In the genomic region with DNA sequence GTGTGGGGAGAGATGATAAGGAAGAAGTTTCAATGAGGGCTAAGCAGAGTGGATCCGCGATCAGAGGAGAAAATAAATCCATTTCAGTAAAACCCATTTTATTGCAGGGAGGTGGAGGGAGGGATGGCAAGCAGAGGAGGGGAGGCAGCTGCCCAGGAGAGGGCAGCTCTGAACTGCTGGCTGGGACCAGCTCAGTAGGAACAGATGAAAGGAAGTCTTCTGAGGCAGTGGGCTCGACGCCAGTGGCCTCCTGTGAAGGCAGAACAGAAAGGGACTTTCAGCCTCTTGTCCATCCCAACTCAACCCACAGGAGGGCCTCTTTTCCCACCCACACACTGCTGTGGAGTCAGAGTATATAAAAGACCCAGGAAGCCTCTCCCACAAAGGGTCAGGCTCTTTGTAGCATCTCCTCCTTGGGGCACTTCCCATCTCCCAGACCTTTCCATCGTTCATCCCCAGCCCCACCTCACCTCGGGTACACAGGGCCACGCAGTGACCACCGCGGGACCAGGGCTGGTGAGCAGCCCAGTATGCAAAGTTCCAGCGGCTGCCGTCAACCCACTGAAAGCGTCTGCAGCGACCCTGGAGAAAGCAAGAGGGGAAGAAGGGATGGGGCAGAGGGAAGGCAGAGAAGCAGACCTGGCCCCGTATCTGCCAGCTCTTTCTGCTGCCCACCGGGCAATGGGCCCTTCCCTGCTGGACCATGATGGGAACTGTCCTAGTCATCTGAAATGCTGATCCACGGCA, we compare ENCODE assay signal across 17 cellular contexts. TPM values are rescaled to one million over a fixed set of nuclear protein-coding genes. Genes with fewer than 3 reads are reported as not detected.
A peak's percentile ranks its signal among the peaks of the same experiment; 100 is the strongest.
DNase-seq lines count a peak whose midpoint lies in the region; ATAC-seq, FAIRE-seq and TF ChIP-seq lines count a peak whose summit lies in the region.
"Had no signal": no experiment of that assay in that cellular context is flagged by ENCODE, and none has a peak within 500 bp of the region (broad histone marks: within the 10 kb centered on the region; RNA-seq: fewer than 3 reads in every experiment).

No MANE protein-coding gene starts in this region.

- H3K4me1 ChIP-seq in A549 = no peaks in the 10 kb centered on the region
- H3K4me1 ChIP-seq: suprapubic skin had no signal

- TF ChIP-seq EP300 in A549 (IDR thresholded peaks at IDR 0.05) = no peak

- peak in 1 of 2 experiments; percentile 75; a peak in 3 of 6 replicates for ATAC-seq in A549
- peak; percentile 69 for ATAC-seq in left lobe of liver
- no peak for ATAC-seq in GM21423 (IDR thresholded peaks at IDR 0.05; ENCODE audit: unreplicated experiment)
- no peak for ATAC-seq in HG02840 (IDR thresholded peaks at IDR 0.05; ENCODE audit: low FRiP score, unreplicated experiment)
- ATAC-seq: mucosa of descending colon had no signal

- DNase-seq in A549 (ENCODE audit: low read depth in 1 of 2, low spot score in 1 of 2) (peak in 1 of 2 experiments; percentile 25), M059J (ENCODE audit: low read depth) (peak; percentile 23), dermis blood vessel endothelial cell (peak; percentile 63), left lobe of liver (ENCODE audit: low spot score) (no peak), NCI-H1436 treated with DMSO at 0.1 percent for 48 hours (lab: John Stamatoyannopoulos, UW) (no peak), GDM1 (lab: John Stamatoyannopoulos, UW) (no peak)
- DNase-seq: activated CD4-positive, alpha-beta memory T cell treated with anti-CD3 and anti-CD28 coated beads, Interleukin-2, amount 10 ng/mL, durations not matched to agents 7 days and 5 days; DMS53; IMR-90; mucosa of descending colon; NCI-H187; stimulated activated CD4-positive, alpha-beta T cell treated with anti-CD3 and anti-CD28 coated beads, Interleukin-15, amount 100 ng/mL, for 24 hours had no signal

- TF ChIP-seq RAD21 in A549 (conservative IDR thresholded peaks at IDR 0.05 in 1 of 2, IDR thresholded peaks at IDR 0.05 in 1 of 2) = peak; percentile 36 to 43; a peak in 3 of 5 replicates

- H3K27ac ChIP-seq in A549 = no peak overlapping the region
- H3K27ac ChIP-seq: suprapubic skin had no signal

- no peaks in the 10 kb centered on the region for H3K9me3 ChIP-seq in A549
- H3K9me3 ChIP-seq: mucosa of descending colon, suprapubic skin had no signal

- POLR2A ChIA-PET in A549 (lab: Yijun Ruan, JAX) = no interaction called here

- TF ChIP-seq POLR2A in A549 (IDR thresholded peaks at IDR 0.05; ENCODE audit: low read length) = no peak

- no peak overlapping the region for H3K4me2 ChIP-seq in A549

- CTCF ChIA-PET in A549 (lab: Yijun Ruan, JAX) = interaction anchor here (0.6 to 1.7 kb wide), 4 partner anchors 14 to 1355 kb away, joined by 3 to 4 read pairs (median 3); partner anchors contain the start of gene RTN4RL2

- WGBS in A549 (ENCODE audit: missing lambda C conversion rate) = 46% methylated on average over 15 of the region's 16 CpGs

- no peak for TF ChIP-seq CTCF in A549 (IDR thresholded peaks at IDR 0.05)

- no peak overlapping the region for H3K4me3 ChIP-seq in A549
- H3K4me3 ChIP-seq: mucosa of descending colon, suprapubic skin had no signal

- no peak for FAIRE-seq in A549 (lab: Jason Lieb, UNC)

TF ChIP-seq in A549, 52 proteins besides CTCF, POLR2A, EP300 and RAD21:
- TF ChIP-seq HES2 (IDR thresholded peaks at IDR 0.05) = no peak
- TF ChIP-seq SMC3 (IDR thresholded peaks at IDR 0.05) = peak; percentile 31; the same call in 2 of the 3 replicates

RNA-seq across cellular contexts. Expression of gene PRG2, which starts 3.0 kb away (rescaled TPM):
- polyA plus RNA-seq in A549 (2011; rRNA removed) = not detected in 2 replicates
- polyA plus RNA-seq in A549 (2012; cell fraction: cytosol; rRNA removed) = 0.03 TPM in 1 of 2 replicates, not detected in the other
- polyA plus RNA-seq in A549 (2012; cell fraction: nucleus; rRNA removed) = 0.06 TPM in 1 of 2 replicates, not detected in the other
- polyA plus RNA-seq in A549 (2017; fragmentation: RNase III; extraction: RNeasy Plus Mini Kit Qiagen cat#74134 plus additional on column Dnase treatment) = not detected in 3 replicates
- polyA minus RNA-seq in A549 (2011; rRNA and poly(A)+ RNA removed) = not detected in 2 replicates
- 0.17 TPM in 1 of 2 replicates, not detected in the other for total RNA-seq in M059J (2014; rRNA removed; shearing (Covaris generic))
- 0.19 TPM in 1 of 2 replicates, not detected in the other for total RNA-seq in dermis blood vessel endothelial cell
- total RNA-seq in left lobe of liver = 1.6 TPM
- total RNA-seq: activated T-helper 2 cell treated with anti-CD3 and anti-CD28 coated beads, Interferon-gamma antibody, Interleukin-2, Interleukin-4, amounts not matched to agents 10 μg/mL and 5 μg/mL and 100 μg/mL, durations not matched to agents 14 hours and 24 hours and 36 hours; IMR-90; osteocyte had no signal
- polyA plus RNA-seq: IMR-90 had no signal

RNA-seq across cellular contexts. Expression of gene PRG3, which starts 6.5 kb away (rescaled TPM):
- not detected in 2 replicates for polyA plus RNA-seq in A549 (2011; rRNA removed)
- not detected in 2 replicates for polyA plus RNA-seq in A549 (2012; cell fraction: cytosol; rRNA removed)
- polyA plus RNA-seq in A549 (2012; cell fraction: nucleus; rRNA removed) = not detected in 2 replicates
- not detected in 3 replicates for polyA plus RNA-seq in A549 (2017; fragmentation: RNase III; extraction: RNeasy Plus Mini Kit Qiagen cat#74134 plus additional on column Dnase treatment)
- polyA minus RNA-seq in A549 (2011; rRNA and poly(A)+ RNA removed) = not detected in 2 replicates
- not detected in 2 replicates for total RNA-seq in M059J (2014; rRNA removed; shearing (Covaris generic))
- not detected in 2 replicates for total RNA-seq in dermis blood vessel endothelial cell
- total RNA-seq in left lobe of liver = not detected
- total RNA-seq: activated CD4-positive, alpha-beta memory T cell treated with anti-CD3 and anti-CD28 coated beads, Interleukin-2, amount 10 ng/mL, durations not matched to agents 7 days and 5 days; activated T-helper 2 cell treated with anti-CD3 and anti-CD28 coated beads, Interferon-gamma antibody, Interleukin-2, Interleukin-4, amounts not matched to agents 10 μg/mL and 5 μg/mL and 100 μg/mL, durations not matched to agents 14 hours and 24 hours and 36 hours; IMR-90; mucosa of descending colon; osteocyte; suprapubic skin had no signal
- polyA plus RNA-seq: IMR-90 had no signal

RNA-seq across cellular contexts. Expression of gene SLC43A3, which starts 39.5 kb away (rescaled TPM):
- polyA plus RNA-seq in A549 (2011; rRNA removed) (0.30 TPM in 2 replicates), A549 (2017; fragmentation: RNase III; extraction: RNeasy Plus Mini Kit Qiagen cat#74134 plus additional on column Dnase treatment) (0.12 to 0.22 TPM (median 0.13 TPM) in 3 replicates)
- 0.19 and 0.30 TPM in 2 replicates for polyA plus RNA-seq in A549 (2012; cell fraction: cytosol; rRNA removed)
- 0.52 and 1.5 TPM in 2 replicates for polyA plus RNA-seq in A549 (2012; cell fraction: nucleus; rRNA removed)
- polyA minus RNA-seq in A549 (2011; rRNA and poly(A)+ RNA removed) = 0.33 and 0.83 TPM in 2 replicates
- 77.4 and 95.1 TPM in 2 replicates for total RNA-seq in M059J (2014; rRNA removed; shearing (Covaris generic))
- total RNA-seq in dermis blood vessel endothelial cell (57.7 and 101 TPM in 2 replicates), left lobe of liver (127 TPM)

RNA-seq across cellular contexts. Expression of gene P2RX3, which starts 49.3 kb away (rescaled TPM):
- 0.36 and 0.37 TPM in 2 replicates for polyA plus RNA-seq in A549 (2011; rRNA removed)
- 0.21 and 0.34 TPM in 2 replicates for polyA plus RNA-seq in A549 (2012; cell fraction: cytosol; rRNA removed)
- 0.17 and 0.23 TPM in 2 replicates for polyA plus RNA-seq in A549 (2012; cell fraction: nucleus; rRNA removed)
- polyA plus RNA-seq in A549 (2017; fragmentation: RNase III; extraction: RNeasy Plus Mini Kit Qiagen cat#74134 plus additional on column Dnase treatment) = 0.05 to 0.17 TPM in 2 of 3 replicates, not detected in the other
- polyA minus RNA-seq in A549 (2011; rRNA and poly(A)+ RNA removed) = 0.15 and 0.17 TPM in 2 replicates
- total RNA-seq in M059J (2014; rRNA removed; shearing (Covaris generic)) = not detected in 2 replicates
- not detected in 2 replicates for total RNA-seq in dermis blood vessel endothelial cell
- 0.50 TPM for total RNA-seq in left lobe of liver
- total RNA-seq: activated CD4-positive, alpha-beta memory T cell treated with anti-CD3 and anti-CD28 coated beads, Interleukin-2, amount 10 ng/mL, durations not matched to agents 7 days and 5 days; activated T-helper 2 cell treated with anti-CD3 and anti-CD28 coated beads, Interferon-gamma antibody, Interleukin-2, Interleukin-4, amounts not matched to agents 10 μg/mL and 5 μg/mL and 100 μg/mL, durations not matched to agents 14 hours and 24 hours and 36 hours; IMR-90; mucosa of descending colon; osteocyte; suprapubic skin had no signal
- polyA plus RNA-seq: IMR-90 had no signal

RNA-seq across cellular contexts. Expression of gene SSRP1, which starts 51.8 kb away (rescaled TPM):
- polyA plus RNA-seq in A549 (2011; rRNA removed) (282 and 288 TPM in 2 replicates), A549 (2017; fragmentation: RNase III; extraction: RNeasy Plus Mini Kit Qiagen cat#74134 plus additional on column Dnase treatment) (323 to 357 TPM (median 335 TPM) in 3 replicates)
- 209 and 269 TPM in 2 replicates for polyA plus RNA-seq in A549 (2012; cell fraction: cytosol; rRNA removed)
- 245 and 266 TPM in 2 replicates for polyA plus RNA-seq in A549 (2012; cell fraction: nucleus; rRNA removed)
- 314 and 342 TPM in 2 replicates for polyA minus RNA-seq in A549 (2011; rRNA and poly(A)+ RNA removed)
- total RNA-seq in M059J (2014; rRNA removed; shearing (Covaris generic)) = 96.0 and 145 TPM in 2 replicates
- total RNA-seq in dermis blood vessel endothelial cell (58.9 and 160 TPM in 2 replicates), left lobe of liver (24.3 TPM)

Comparison
In these comparisons a context has a peak if more than half of its experiments do, and no peak if none do; other contexts are left out.
1. DNase-seq: peak in M059J (single experiment) and dermis blood vessel endothelial cell (single experiment); none in left lobe of liver (single experiment), NCI-H1436 treated with DMSO at 0.1 percent for 48 hours (single experiment) and GDM1 (single experiment).